21 cellular contexts compared by ENCODE assay signal in the genomic region with DNA sequence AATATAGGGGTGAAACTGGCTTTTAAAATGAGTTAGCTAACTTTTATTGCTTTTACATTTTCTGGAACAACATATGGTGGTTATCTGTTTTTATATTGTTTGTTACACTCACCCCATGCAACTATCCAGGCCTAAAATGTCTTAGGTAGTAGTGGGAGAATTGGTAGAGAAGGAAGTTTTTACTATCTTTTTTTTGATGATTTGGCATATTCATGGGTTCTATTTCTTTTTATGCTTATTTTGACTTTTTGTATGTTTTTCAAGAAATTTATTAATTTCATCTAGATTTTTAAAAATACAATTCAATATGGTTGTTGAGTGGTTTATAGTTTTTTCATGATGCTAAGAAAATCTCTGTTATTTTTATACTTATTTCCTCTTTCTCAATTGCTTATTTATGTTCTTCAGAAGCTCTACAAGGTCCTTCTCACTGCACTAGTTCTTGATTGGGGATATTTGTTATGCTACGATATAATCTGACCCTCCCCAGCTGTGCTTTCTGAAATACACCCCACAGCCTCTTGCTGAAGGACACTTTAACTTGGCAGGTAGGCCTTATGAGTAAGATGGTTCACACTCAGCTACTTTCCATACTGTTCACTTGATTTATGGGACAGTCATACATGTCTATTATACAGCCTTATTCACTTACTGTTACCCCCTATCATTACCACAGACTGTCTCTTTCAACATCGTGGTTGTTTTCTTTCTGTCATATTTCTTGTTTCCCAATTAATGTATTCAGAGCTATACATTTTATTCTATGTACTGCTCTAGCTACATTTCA.
"Had no signal": no experiment of that assay in that cellular context is flagged by ENCODE, and none has a peak within 500 bp of the region (broad histone marks: within the 10 kb centered on the region; RNA-seq: fewer than 3 reads in every experiment).

No MANE protein-coding gene starts in this region.

- H3K4me3 ChIP-seq: lower lobe of right lung, neural progenitor cell, spleen, upper lobe of left lung had no signal

- H3K27me3 ChIP-seq: neural progenitor cell, spleen, upper lobe of left lung had no signal

- FAIRE-seq: TTC549 had no signal

- H2AFZ ChIP-seq: neural progenitor cell had no signal

- H3K9me3 ChIP-seq: lower lobe of right lung, spleen, upper lobe of left lung had no signal

- H3K4me2 ChIP-seq: neural progenitor cell had no signal

- DNase-seq: activated CD4-positive, alpha-beta T cell treated with anti-CD3 and anti-CD28 coated beads, Interleukin-2, amount 10 ng/mL, durations not matched to agents 7 days and 5 days; activated CD4-positive, CD25-positive, alpha-beta regulatory T cell treated with anti-CD3 and anti-CD28 coated beads, Interleukin-2, amount 50 U/mL, for 72 hours; activated CD8-positive, alpha-beta memory T cell treated with anti-CD3 and anti-CD28 coated beads, Interleukin-2, amount 10 ng/mL, durations not matched to agents 7 days and 5 days; activated CD8-positive, alpha-beta T cell treated with anti-CD3 and anti-CD28 coated beads for 36 hours; activated gamma-delta T cell treated with Interleukin-2 at 50 U/mL for 16 hours; activated T-cell treated with anti-CD3 and anti-CD28 coated beads for 4 hours; aorta; caudate nucleus; dermis blood vessel endothelial cell; effector CD8-positive, alpha-beta T cell; lower lobe of right lung; naive thymus-derived CD4-positive, alpha-beta T cell; retina; spleen; stimulated activated CD4-positive, alpha-beta T cell treated with anti-CD3 and anti-CD28 coated beads, Interleukin-4, amount 100 ng/mL, for 4 hours; stimulated activated naive CD8-positive, alpha-beta T cell treated with anti-CD3 and anti-CD28 coated beads, Interleukin-15, Interleukin-2, amounts not matched to agents 100 U/mL and 50 U/mL, for 24 hours; T-cell; upper lobe of left lung; WERI-Rb-1 had no signal

- H3K36me3 ChIP-seq: lower lobe of right lung, neural progenitor cell, spleen, upper lobe of left lung, WERI-Rb-1 had no signal

- H3K4me1 ChIP-seq: lower lobe of right lung, spleen, upper lobe of left lung had no signal

- H3K27ac ChIP-seq: lower lobe of right lung, neural progenitor cell, spleen, upper lobe of left lung, WERI-Rb-1 had no signal

- H3K9ac ChIP-seq: neural progenitor cell had no signal
